30 cellular contexts compared by ENCODE assay signal in genomic region chr21:18705971-18706370, GRCh38.
"Had no signal": no experiment of that assay in that cellular context is flagged by ENCODE, and none has a peak within 500 bp of the region (broad histone marks: within the 10 kb centered on the region; RNA-seq: fewer than 3 reads in every experiment).

No MANE protein-coding gene starts in this region.

- H3K36me3 ChIP-seq: adrenal gland, Peyer's patch, WERI-Rb-1 had no signal

- ATAC-seq: activated CD8-positive, alpha-beta memory T cell treated with anti-CD3 and anti-CD28 coated beads, Interleukin-2, amount 10 ng/mL, durations not matched to agents 7 days and 5 days; activated naive CD4-positive, alpha-beta T cell treated with anti-CD3 and anti-CD28 coated beads, Interleukin-2, amount 50 U/mL, for 72 hours; activated T-cell treated with anti-CD3 and anti-CD28 coated beads, Interleukin-2, amount 50 U/mL, for 72 hours; activated T-helper 17 cell treated with anti-CD3 and anti-CD28 coated beads, Interleukin-2, amount 50 U/mL, for 72 hours; Right ventricle myocardium inferior had no signal

- H3K27ac ChIP-seq: adrenal gland, Peyer's patch, RWPE1, SK-N-MC, WERI-Rb-1 had no signal

- H3K27me3 ChIP-seq: adrenal gland, Peyer's patch had no signal

- H3K4me1 ChIP-seq: adrenal gland, Peyer's patch had no signal

- H3K4me3 ChIP-seq: adrenal gland, Peyer's patch, SK-N-MC had no signal

- H3K9me3 ChIP-seq: Peyer's patch had no signal

- DNase-seq: activated CD4-positive, alpha-beta memory T cell treated with anti-CD3 and anti-CD28 coated beads, Interleukin-2, amount 10 ng/mL, durations not matched to agents 7 days and 5 days; activated CD4-positive, alpha-beta T cell treated with anti-CD3 and anti-CD28 coated beads for 1 hour; activated CD4-positive, alpha-beta T cell treated with anti-CD3 and anti-CD28 coated beads for 48 hours; activated CD4-positive, CD25-positive, alpha-beta regulatory T cell; activated CD8-positive, alpha-beta memory T cell treated with anti-CD3 and anti-CD28 coated beads for 24 hours; activated CD8-positive, alpha-beta memory T cell treated with anti-CD3 and anti-CD28 coated beads, Interleukin-2, amount 10 ng/mL, durations not matched to agents 7 days and 5 days; activated CD8-positive, alpha-beta memory T cell treated with anti-CD3 and anti-CD28 coated beads, Interleukin-2, amount 50 U/mL, for 48 hours; activated gamma-delta T cell; activated naive CD4-positive, alpha-beta T cell treated with anti-CD3 and anti-CD28 coated beads for 36 hours; activated T-cell treated with anti-CD3 and anti-CD28 coated beads, Interleukin-2, amount 50 U/mL, for 72 hours; adrenal gland; central memory CD4-positive, alpha-beta T cell; NCI-H1092 treated with DMSO at 0.1 percent for 48 hours; NCI-H1417; NCI-H146; NCI-H187; NCI-H2029 treated with DMSO at 0.1 percent for 48 hours; NCI-H226; NCI-H446 treated with DMSO at 0.1 percent for 48 hours; NCI-H524; Peyer's patch; SIG-M5; T1000; WERI-Rb-1 had no signal

- FAIRE-seq: astrocyte had no signal
